ENCODE assay signal across 8 cellular contexts in the genomic region with DNA sequence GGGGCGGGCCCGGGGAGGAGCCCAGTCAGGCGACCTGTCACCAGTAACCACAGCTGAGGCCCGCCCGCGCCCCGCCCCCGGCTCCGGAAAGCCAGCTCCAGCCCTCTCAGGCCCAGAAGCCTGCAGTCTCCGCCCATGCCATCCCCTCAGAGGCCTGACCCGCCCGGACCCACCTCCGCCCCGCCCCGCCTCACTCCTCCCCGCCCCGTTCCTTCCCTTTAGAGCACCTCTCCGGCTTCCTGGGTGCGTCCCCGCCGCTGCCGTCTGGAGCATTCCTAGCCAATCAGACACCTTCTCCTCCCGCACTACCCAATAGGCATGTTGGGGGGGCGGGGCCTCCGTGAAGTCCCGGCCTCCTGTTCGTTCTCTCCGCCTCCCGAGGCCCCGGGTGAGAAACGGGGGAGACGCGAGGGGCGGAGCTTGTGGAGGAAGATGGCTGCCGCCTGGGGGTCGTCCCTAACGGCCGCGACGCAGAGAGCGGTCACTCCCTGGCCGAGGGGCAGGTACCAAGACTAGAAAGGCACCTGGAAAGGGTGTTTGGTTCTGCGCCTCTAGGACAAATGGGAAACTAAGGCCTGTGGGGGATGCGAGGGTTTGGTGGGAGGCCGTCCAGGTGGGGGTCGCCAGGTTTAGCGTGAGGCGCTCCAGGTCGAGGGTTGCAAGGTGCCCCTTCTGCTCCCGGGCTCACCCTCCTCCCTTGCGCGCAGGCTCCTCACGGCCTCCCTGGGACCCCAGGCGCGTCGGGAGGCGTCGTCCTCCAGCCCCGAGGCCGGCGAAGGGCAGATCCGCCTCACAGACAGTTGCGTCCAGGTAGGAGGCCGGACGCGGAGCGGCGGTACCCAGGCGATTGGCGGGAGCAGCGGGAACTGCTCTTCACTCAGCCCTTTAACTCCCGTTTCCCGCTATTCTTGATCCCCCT. TPM values are rescaled to one million over a fixed set of nuclear protein-coding genes. Genes with fewer than 3 reads are reported as not detected.
DNase-seq lines count a peak whose midpoint lies in the region; ATAC-seq and TF ChIP-seq lines count a peak whose summit lies in the region.

A gene with protein sequence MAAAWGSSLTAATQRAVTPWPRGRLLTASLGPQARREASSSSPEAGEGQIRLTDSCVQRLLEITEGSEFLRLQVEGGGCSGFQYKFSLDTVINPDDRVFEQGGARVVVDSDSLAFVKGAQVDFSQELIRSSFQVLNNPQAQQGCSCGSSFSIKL (plus strand): TSS at position 423 of the 919 bp plus-strand sequence. CDS start 10 bp downstream, at position 433.

- no peaks in the 10 kb centered on the region for H3K9me3 Mint-ChIP-seq in T-helper 1 cell treated with Interleukin-12 subunit alpha and Interleukin-12 subunit beta and Interleukin-4 antibody, amounts not matched to agents 30 μg/mL and 1 μg/mL, for 36 hours

- peaks cover 6% of the 10 kb centered on the region for H3K36me3 Mint-ChIP-seq in T-helper 1 cell treated with Interleukin-12 subunit alpha and Interleukin-12 subunit beta and Interleukin-4 antibody, amounts not matched to agents 30 μg/mL and 1 μg/mL, for 36 hours (ENCODE audit: low read depth)

- peaks cover 18% of the 10 kb centered on the region for H3K4me1 Mint-ChIP-seq in T-helper 1 cell treated with Interleukin-12 subunit alpha and Interleukin-12 subunit beta and Interleukin-4 antibody, amounts not matched to agents 30 μg/mL and 1 μg/mL, for 36 hours (ENCODE audit: low read depth)

- peak within 1 kb of the TSS; percentile 96 for H3K27ac ChIP-seq in left ventricle myocardium inferior (replicated peaks)
- H3K27ac ChIP-seq in prostate gland, result peak within 1 kb of the TSS; percentile 95 to 96
- H3K27ac ChIP-seq in urinary bladder (ENCODE audit: low read depth), result peak within 1 kb of the TSS; percentile 97

- H3K36me3 ChIP-seq in left ventricle myocardium inferior, result no peaks in the 10 kb centered on the region
- no peaks in the 10 kb centered on the region for H3K36me3 ChIP-seq in prostate gland
- no peaks in the 10 kb centered on the region for H3K36me3 ChIP-seq in urinary bladder (ENCODE audit: insufficient read depth)

- peak; percentile 99 for DNase-seq in GM13977 (ENCODE audit: low spot score)
- peak; percentile 100 for DNase-seq in NCI-H1694 (lab: John Stamatoyannopoulos, UW)
- peak; percentile 98 for DNase-seq in amniotic stem cell (lab: John Stamatoyannopoulos, UW)
- peak; percentile 100 for DNase-seq in left ventricle myocardium inferior
- DNase-seq in prostate gland (ENCODE audit: low spot score), result peak; percentile 100

- H3K27me3 Mint-ChIP-seq in T-helper 1 cell treated with Interleukin-12 subunit alpha and Interleukin-12 subunit beta and Interleukin-4 antibody, amounts not matched to agents 30 μg/mL and 1 μg/mL, for 36 hours (ENCODE audit: low read depth), result peaks cover 10% of the 10 kb centered on the region

- TF ChIP-seq POLR2A in prostate gland (IDR thresholded peaks at IDR 0.05), result peak; percentile 75

- H3K4me3 ChIP-seq in left ventricle myocardium inferior, result peak within 1 kb of the TSS; percentile 93
- H3K4me3 ChIP-seq in prostate gland, result peak within 1 kb of the TSS; percentile 82 to 95
- peak within 1 kb of the TSS; percentile 86 for H3K4me3 ChIP-seq in urinary bladder (ENCODE audit: low read depth, low read length)

- H3K27ac Mint-ChIP-seq in T-helper 1 cell treated with Interleukin-12 subunit alpha and Interleukin-12 subunit beta and Interleukin-4 antibody, amounts not matched to agents 30 μg/mL and 1 μg/mL, for 36 hours, result peak within 1 kb of the TSS; percentile 87

- no peaks in the 10 kb centered on the region for H3K9me3 ChIP-seq in left ventricle myocardium inferior (replicated peaks)
- no peaks in the 10 kb centered on the region for H3K9me3 ChIP-seq in prostate gland

- no peak within 1 kb of the TSS for H3K4me3 Mint-ChIP-seq in T-helper 1 cell treated with Interleukin-12 subunit alpha and Interleukin-12 subunit beta and Interleukin-4 antibody, amounts not matched to agents 30 μg/mL and 1 μg/mL, for 36 hours

- in situ Hi-C loops in GM13977 (cut with MboI; ENCODE audit: low pct_unique_long_range_greater_than_20kb, low sequenced_read_pairs, unreplicated experiment), result no loop called here

- ATAC-seq in HG02884 (IDR thresholded peaks at IDR 0.05; ENCODE audit: unreplicated experiment), result peak; percentile 86

- no peaks in the 10 kb centered on the region for H3K27me3 ChIP-seq in left ventricle myocardium inferior (ENCODE audit: low read depth)
- H3K27me3 ChIP-seq in prostate gland (replicated peaks; ENCODE audit: insufficient read depth), result no peaks in the 10 kb centered on the region

- peaks cover 65% of the 10 kb centered on the region for H3K4me1 ChIP-seq in left ventricle myocardium inferior
- H3K4me1 ChIP-seq in prostate gland (replicated peaks), result peaks cover 6% of the 10 kb centered on the region
- no peaks in the 10 kb centered on the region for H3K4me1 ChIP-seq in urinary bladder (ENCODE audit: insufficient read depth)

- WGBS in prostate gland, result 1% methylated on average over 62 of the region's 73 CpGs
- under 1% methylated on average over 73 of the region's 73 CpGs for WGBS in urinary bladder

- intact Hi-C loops in left ventricle myocardium inferior (cut with micrococcal nuclease), result no loop called here
- intact Hi-C loops in prostate gland (cut with DNase I), result no loop called here

- TF ChIP-seq CTCF in GM13977 (IDR thresholded peaks at IDR 0.05; ENCODE audit: extremely low read depth, insufficient read depth, missing control alignments), result no peak
- TF ChIP-seq CTCF in left ventricle myocardium inferior (IDR thresholded peaks at IDR 0.05; ENCODE audit: borderline replicate concordance), result no peak
- peak in 2 of 4 experiments; percentile 18 to 31 for TF ChIP-seq CTCF in prostate gland (IDR thresholded peaks at IDR 0.05)

RNA-seq across cellular contexts. Expression of the gene that starts here (rescaled TPM):
- 45.8 TPM for total RNA-seq in left ventricle myocardium inferior
- 10 to 100 TPM; 23.5 to 25.5 TPM for total RNA-seq in prostate gland
- 18.2 TPM for total RNA-seq in urinary bladder
- 19.1 TPM for polyA plus RNA-seq in urinary bladder

Comparison
In these comparisons a context has a peak if more than half of its experiments do, and no peak if none do; other contexts are left out.
1. Peak in every context shown above with its lines: DNase-seq, ATAC-seq, H3K4me3 ChIP-seq and H3K27ac ChIP-seq.